15 cellular contexts compared by ENCODE assay signal in genomic region chr6:1739220-1739619, GRCh38.
DNase-seq lines count a peak whose midpoint lies in the region; ATAC-seq, FAIRE-seq and TF ChIP-seq lines count a peak whose summit lies in the region.
"Had no signal": no experiment of that assay in that cellular context is flagged by ENCODE, and none has a peak within 500 bp of the region (broad histone marks: within the 10 kb centered on the region; RNA-seq: fewer than 3 reads in every experiment).

No MANE protein-coding gene starts in this region.

- DNase-seq in neuronal stem cell (ENCODE audit: low spot score): no peak
- no peak for DNase-seq in RCC 7860 (ENCODE audit: low spot score)
- DNase-seq in HPDE6-E6E7 (ENCODE audit: extremely low spot score): no peak
- no peak for DNase-seq in RWPE1 (ENCODE audit: low spot score)
- no peak for DNase-seq in NCI-H524 (lab: John Stamatoyannopoulos, UW)
- DNase-seq: activated CD8-positive, alpha-beta T cell treated with anti-CD3 and anti-CD28 coated beads, Interleukin-2, amount 10 ng/mL, durations not matched to agents 7 days and 5 days; activated naive CD4-positive, alpha-beta T cell treated with anti-CD3 and anti-CD28 coated beads, Interleukin-2, amount 50 U/mL, for 16 hours; kidney; natural killer cell; NCI-H1694 treated with DMSO at 0.1 percent for 48 hours; small intestine had no signal

- H2BK5ac ChIP-seq in neuronal stem cell (ENCODE audit: low read length): peak overlapping the region; percentile 84

- no peak overlapping the region for H3K14ac ChIP-seq in neuronal stem cell (ENCODE audit: low read length)

- FAIRE-seq in RCC 7860 (lab: Jason Lieb, UNC): no peak
- FAIRE-seq: HepG2, kidney, small intestine had no signal

- CTCF ChIA-PET in RWPE1 (lab: Yijun Ruan, JAX): no interaction called here

- peaks cover 0 to 2% of the 10 kb centered on the region in 2 donors for H3K4me1 ChIP-seq in neuronal stem cell (ENCODE audit: control insufficient read depth in 2 of 2, insufficient read depth in 1 of 2, low read depth in 1 of 2, low read length in 2 of 2)

- H4K91ac ChIP-seq in neuronal stem cell (ENCODE audit: low read depth, low read length, poor library complexity): no peak overlapping the region

- no peak overlapping the region for H3K4ac ChIP-seq in neuronal stem cell (ENCODE audit: low read length)

- ATAC-seq in GM19023 (IDR thresholded peaks at IDR 0.05; ENCODE audit: unreplicated experiment) (peak; percentile 54), GM21737 (IDR thresholded peaks at IDR 0.05; ENCODE audit: unreplicated experiment) (peak; percentile 28), HG03135 (IDR thresholded peaks at IDR 0.05; ENCODE audit: unreplicated experiment) (peak; percentile 30)
- ATAC-seq: activated CD8-positive, alpha-beta T cell treated with anti-CD3 and anti-CD28 coated beads, Interleukin-2, amount 10 ng/mL, durations not matched to agents 7 days and 5 days; HepG2; natural killer cell had no signal

- POLR2A ChIA-PET in RWPE1 (lab: Yijun Ruan, JAX; ENCODE audit: low non-redundant PET): no interaction called here

- H2BK12ac ChIP-seq in neuronal stem cell (ENCODE audit: low read length): no peak overlapping the region

- H2AK5ac ChIP-seq in neuronal stem cell (ENCODE audit: low read depth, low read length): peak overlapping the region; percentile 78

- peaks cover 0 to 4% of the 10 kb centered on the region in 2 donors for H3K36me3 ChIP-seq in neuronal stem cell (replicated peaks in 1 of 2; ENCODE audit: control insufficient read depth in 2 of 2, insufficient read depth in 2 of 2, low read length in 2 of 2)

- peaks cover 0 to 2% of the 10 kb centered on the region in 2 donors for H3K9me3 ChIP-seq in neuronal stem cell (replicated peaks in 1 of 2; ENCODE audit: control insufficient read depth in 2 of 2, insufficient read depth in 1 of 2, low read depth in 1 of 2, low read length in 2 of 2)

- H4K8ac ChIP-seq in neuronal stem cell (ENCODE audit: low read depth, low read length): no peak overlapping the region

- H2BK15ac ChIP-seq in neuronal stem cell (ENCODE audit: low read length): no peak overlapping the region

- H3K23ac ChIP-seq in neuronal stem cell (ENCODE audit: low read depth, low read length, poor library complexity): peak overlapping the region; percentile 69

- no CpG with 5 or more reads among the region's 9 CpGs for WGBS in neuronal stem cell (ENCODE audit: extremely low coverage in 2 of 2, insufficient read length in 2 of 2, insufficient replicate concordance in 1 of 2), 2 donors

- H2BK120ac ChIP-seq in neuronal stem cell (ENCODE audit: low read depth, low read length): no peak overlapping the region

- no peak overlapping the region for H2AFZ ChIP-seq in neuronal stem cell (ENCODE audit: low read length)

- peaks cover 2% of the 10 kb centered on the region for H3K79me1 ChIP-seq in neuronal stem cell (ENCODE audit: low read depth, low read length)

- no peak overlapping the region for H3K4me3 ChIP-seq in neuronal stem cell (ENCODE audit: low read length in 2 of 2)

- H3K4me2 ChIP-seq in neuronal stem cell (ENCODE audit: insufficient read depth, low read length, poor library complexity, severe bottlenecking): no peak overlapping the region

- H3K27ac ChIP-seq in neuronal stem cell (replicated peaks; ENCODE audit: low read length) (no peak overlapping the region), RWPE1 (no peak overlapping the region)

- H3K27me3 ChIP-seq in neuronal stem cell (ENCODE audit: control insufficient read depth in 3 of 3, insufficient read depth in 3 of 3, low read depth in 1 of 3, low read length in 3 of 3): no peaks in the 10 kb centered on the region

- no peak overlapping the region for H3K9ac ChIP-seq in neuronal stem cell (ENCODE audit: low read depth, low read length, poor library complexity)

- no peak for TF ChIP-seq CTCF in RWPE1 (conservative IDR thresholded peaks at IDR 0.05; ENCODE audit: low read depth)

- H3K18ac ChIP-seq in neuronal stem cell (ENCODE audit: low read length): peak overlapping the region; percentile 54
